In genomic region chr12:121222847-121223246, GRCh38 we compare ENCODE assay signal across 16 cellular contexts. TPM values are rescaled to one million over a fixed set of nuclear protein-coding genes. Genes with fewer than 3 reads are reported as not detected.
DNase-seq lines count a peak whose midpoint lies in the region; ATAC-seq, FAIRE-seq and TF ChIP-seq lines count a peak whose summit lies in the region.
"Had no signal": no experiment of that assay in that cellular context is flagged by ENCODE, and none has a peak within 500 bp of the region (broad histone marks: within the 10 kb centered on the region; RNA-seq: fewer than 3 reads in every experiment).

No MANE protein-coding gene starts in this region.

- no peaks in the 10 kb centered on the region for H3K9me2 ChIP-seq in Loucy (replicated peaks; ENCODE audit: low read depth, low read length)

- H3K9me3 ChIP-seq in Loucy (ENCODE audit: insufficient read depth, low read depth, low read length) = no peaks in the 10 kb centered on the region
- no peaks in the 10 kb centered on the region for H3K9me3 ChIP-seq in small intestine (ENCODE audit: control insufficient read depth, low read depth)
- H3K9me3 ChIP-seq: A549, right atrium auricular region, vagina had no signal

- peaks cover 41% of the 10 kb centered on the region for H3K4me1 Mint-ChIP-seq in activated T-cell treated with anti-CD3 and anti-CD28 coated beads, Interleukin-2, amount 50 U/mL, for 24 hours (ENCODE audit: low read depth)
- peaks cover 26% of the 10 kb centered on the region for H3K4me1 Mint-ChIP-seq in activated naive CD8-positive, alpha-beta T cell treated with anti-CD3 and anti-CD28 coated beads, Interleukin-2, amount 50 U/mL, for 24 hours

- H3K4me3 Mint-ChIP-seq in activated T-cell treated with anti-CD3 and anti-CD28 coated beads, Interleukin-2, amount 50 U/mL, for 24 hours = no peak overlapping the region
- no peak overlapping the region for H3K4me3 Mint-ChIP-seq in activated naive CD8-positive, alpha-beta T cell treated with anti-CD3 and anti-CD28 coated beads, Interleukin-2, amount 50 U/mL, for 24 hours

- H3K27me3 Mint-ChIP-seq in activated T-cell treated with anti-CD3 and anti-CD28 coated beads, Interleukin-2, amount 50 U/mL, for 24 hours = no peaks in the 10 kb centered on the region
- H3K27me3 Mint-ChIP-seq in activated naive CD8-positive, alpha-beta T cell treated with anti-CD3 and anti-CD28 coated beads, Interleukin-2, amount 50 U/mL, for 24 hours = no peaks in the 10 kb centered on the region

- DNase-seq in activated T-cell treated with anti-CD3 and anti-CD28 coated beads, Interleukin-2, amount 50 U/mL, for 24 hours = no peak
- DNase-seq in activated T-cell treated with anti-CD3 and anti-CD28 coated beads for 4 hours (no peak), small intestine (no peak), ACHN (no peak)
- no peak for DNase-seq in activated naive CD8-positive, alpha-beta T cell treated with anti-CD3 and anti-CD28 coated beads, Interleukin-2, amount 50 U/mL, for 24 hours
- DNase-seq: amniotic stem cell, MM.1S, NCI-H187, NCI-H446 had no signal

- no peaks in the 10 kb centered on the region for H3K27me3 ChIP-seq in Loucy (ENCODE audit: insufficient read depth, low read length, poor library complexity, severe bottlenecking)
- H3K27me3 ChIP-seq in small intestine (ENCODE audit: control insufficient read depth in 2 of 2, insufficient read depth in 2 of 2, low read length in 2 of 2) = no peaks in the 10 kb centered on the region
- H3K27me3 ChIP-seq: right atrium auricular region, vagina had no signal

- peaks cover 16% of the 10 kb centered on the region for H3K4me1 ChIP-seq in Loucy (ENCODE audit: insufficient read depth, low read length, poor library complexity, severe bottlenecking)
- H3K4me1 ChIP-seq in small intestine (ENCODE audit: control insufficient read depth in 2 of 2, insufficient read depth in 1 of 2, low read depth in 1 of 2, low read length in 1 of 2) = peaks cover 0 to 2% of the 10 kb centered on the region in 2 donors
- H3K4me1 ChIP-seq: A549, right atrium auricular region, vagina had no signal

- H3K79me2 ChIP-seq in Loucy (ENCODE audit: insufficient read depth, low read length) = no peaks in the 10 kb centered on the region

- peak overlapping the region; percentile 41 for H3K9ac ChIP-seq in Loucy (ENCODE audit: low read depth, low read length, poor library complexity, severe bottlenecking)

- peaks cover 62% of the 10 kb centered on the region for H3K36me3 Mint-ChIP-seq in activated T-cell treated with anti-CD3 and anti-CD28 coated beads, Interleukin-2, amount 50 U/mL, for 24 hours (ENCODE audit: low read depth)
- peaks cover 17% of the 10 kb centered on the region for H3K36me3 Mint-ChIP-seq in activated naive CD8-positive, alpha-beta T cell treated with anti-CD3 and anti-CD28 coated beads, Interleukin-2, amount 50 U/mL, for 24 hours (ENCODE audit: low read depth)

- H3K4me2 ChIP-seq in Loucy (ENCODE audit: low read depth, low read length, poor library complexity, severe bottlenecking) = peak overlapping the region; percentile 17
- H3K4me2 ChIP-seq: A549 had no signal

- peak overlapping the region; percentile 78 for H3K27ac Mint-ChIP-seq in activated T-cell treated with anti-CD3 and anti-CD28 coated beads, Interleukin-2, amount 50 U/mL, for 24 hours
- peak overlapping the region; percentile 52 for H3K27ac Mint-ChIP-seq in activated naive CD8-positive, alpha-beta T cell treated with anti-CD3 and anti-CD28 coated beads, Interleukin-2, amount 50 U/mL, for 24 hours

- ATAC-seq in activated naive CD8-positive, alpha-beta T cell treated with anti-CD3 and anti-CD28 coated beads, Interleukin-2, amount 50 U/mL, for 24 hours = no peak
- no peak for ATAC-seq in HG02938 (IDR thresholded peaks at IDR 0.05; ENCODE audit: unreplicated experiment)
- ATAC-seq in GM18505 (IDR thresholded peaks at IDR 0.05; ENCODE audit: unreplicated experiment) = no peak

- H3K27ac ChIP-seq in small intestine (ENCODE audit: low read depth in 1 of 2, low read length in 1 of 2) = peak overlapping the region; percentile 61 to 63
- H3K27ac ChIP-seq: A549, right atrium auricular region, vagina had no signal

- H3K36me3 ChIP-seq in Loucy (ENCODE audit: insufficient read depth, low read length) (no peaks in the 10 kb centered on the region), small intestine (ENCODE audit: control insufficient read depth in 2 of 2, insufficient read depth in 2 of 2, low read length in 2 of 2) (peaks cover 4 to 8% of the 10 kb centered on the region in 2 donors)

- 78 to 94% (median 82%) methylated on average over 10 of the region's 10 CpGs for WGBS in small intestine, 3 donors

- in situ Hi-C loops in ACHN (cut with HindIII; ENCODE audit: low pct_ligation_motif_present, low pct_unique_long_range_greater_than_20kb, low sequenced_read_pairs) = no loop called here

- TF ChIP-seq CTCF in Loucy (conservative IDR thresholded peaks at IDR 0.05; ENCODE audit: low read length) = no peak

- FAIRE-seq in small intestine (lab: Jason Lieb, UNC) = no peak
- FAIRE-seq: A549, endometrium had no signal

- no peaks in the 10 kb centered on the region for H4K20me1 ChIP-seq in Loucy (ENCODE audit: insufficient read depth, low read length, poor library complexity, severe bottlenecking)

- H3K9me3 Mint-ChIP-seq in activated T-cell treated with anti-CD3 and anti-CD28 coated beads, Interleukin-2, amount 50 U/mL, for 24 hours = no peaks in the 10 kb centered on the region
- no peaks in the 10 kb centered on the region for H3K9me3 Mint-ChIP-seq in activated naive CD8-positive, alpha-beta T cell treated with anti-CD3 and anti-CD28 coated beads, Interleukin-2, amount 50 U/mL, for 24 hours

- no peaks in the 10 kb centered on the region for H3F3A ChIP-seq in Loucy (ENCODE audit: low read depth)

- no peak for TF ChIP-seq POLR2A in GM18505 (IDR thresholded peaks at IDR 0.05; ENCODE audit: borderline replicate concordance, extremely low read depth, insufficient read depth, insufficient read length)

- H3K4me3 ChIP-seq in Loucy (ENCODE audit: low read length, poor library complexity, severe bottlenecking) (no peak overlapping the region), small intestine (ENCODE audit: low read depth in 1 of 2, low read length in 2 of 2) (no peak overlapping the region)
- H3K4me3 ChIP-seq: A549, right atrium auricular region, vagina had no signal

- no peak overlapping the region for H2AFZ ChIP-seq in Loucy (ENCODE audit: low read length)

RNA-seq across cellular contexts. Expression of gene P2RX4, which starts 12.9 kb away (rescaled TPM):
- polyA plus RNA-seq in small intestine = 10 to 100 TPM; 17.5 to 49.6 (median 37.3) TPM
